ENCODE assay signal across 20 cellular contexts in genomic region chr16:21614896-21615295, GRCh38. TPM values are rescaled to one million over a fixed set of nuclear protein-coding genes. Genes with fewer than 3 reads are reported as not detected.
A peak's percentile ranks its signal among the peaks of the same experiment; 100 is the strongest.
DNase-seq lines count a peak whose midpoint lies in the region; TF ChIP-seq lines count a peak whose summit lies in the region.
"Had no signal": no experiment of that assay in that cellular context is flagged by ENCODE, and none has a peak within 500 bp of the region (broad histone marks: within the 10 kb centered on the region; RNA-seq: fewer than 3 reads in every experiment).

No MANE protein-coding gene starts in this region.

- no peaks in the 10 kb centered on the region for H3K27me3 Mint-ChIP-seq in activated naive CD4-positive, alpha-beta T cell treated with anti-CD3 and anti-CD28 coated beads, Interleukin-2, amount 10 ng/mL, durations not matched to agents 7 days and 5 days
- no peaks in the 10 kb centered on the region; the same call in 1 of the 2 replicates for H3K27me3 Mint-ChIP-seq in HFFc6 (ENCODE audit: insufficient read depth)
- H3K27me3 Mint-ChIP-seq: naive B cell had no signal

- H3K4me3 Mint-ChIP-seq in activated naive CD4-positive, alpha-beta T cell treated with anti-CD3 and anti-CD28 coated beads, Interleukin-2, amount 10 ng/mL, durations not matched to agents 7 days and 5 days: no peak overlapping the region
- no peak overlapping the region for H3K4me3 Mint-ChIP-seq in HFFc6
- H3K4me3 Mint-ChIP-seq: T-helper 2 cell treated with Interferon-gamma antibody and Interleukin-4, amounts not matched to agents 5 μg/mL and 100 μg/mL, for 36 hours had no signal

- CTCF ChIA-PET in activated naive CD4-positive, alpha-beta T cell treated with anti-CD3 and anti-CD28 coated beads, Interleukin-2, amount 10 ng/mL, durations not matched to agents 7 days and 5 days (lab: Charles Lee): no interaction called here

- no peak for DNase-seq in activated naive CD4-positive, alpha-beta T cell treated with anti-CD3 and anti-CD28 coated beads, Interleukin-2, amount 10 ng/mL, durations not matched to agents 7 days and 5 days
- no peak for DNase-seq in activated naive CD4-positive, alpha-beta T cell treated with anti-CD3 and anti-CD28 coated beads, Interleukin-2, amount 50 U/mL, for 16 hours
- DNase-seq in HFFc6 (no peak), choroid plexus epithelial cell (ENCODE audit: low read depth) (no peak), retinal pigment epithelial cell (ENCODE audit: low read depth) (no peak), NCI-H2196 treated with DMSO at 0.1 percent for 48 hours (lab: John Stamatoyannopoulos, UW; ENCODE audit: unreplicated experiment) (no peak), NCI-H2081 (lab: John Stamatoyannopoulos, UW) (no peak), glomerular visceral epithelial cell (ENCODE audit: extremely low spot score) (no peak)
- DNase-seq: activated CD4-positive, CD25-positive, alpha-beta regulatory T cell; activated effector memory CD4-positive, alpha-beta T cell treated with anti-CD3 and anti-CD28 coated beads, Interleukin-2, amount 50 U/mL, for 16 hours; GF-D8; glutamatergic neuron; IMR-90; naive B cell; NCI-H1105 treated with DMSO at 0.1 percent for 48 hours; NCI-H226; SHP77 treated with DMSO at 0.1 percent for 48 hours; stimulated activated naive CD4-positive, alpha-beta T cell treated with Interleukin-2 at 50 U/mL for 16 hours had no signal

- TF ChIP-seq CTCF in HFFc6 (IDR thresholded peaks at IDR 0.05): peak; percentile 51
- TF ChIP-seq CTCF in choroid plexus epithelial cell (conservative IDR thresholded peaks at IDR 0.05; ENCODE audit: low read depth, low read length): peak; percentile 6
- peak; percentile 24 for TF ChIP-seq CTCF in retinal pigment epithelial cell (conservative IDR thresholded peaks at IDR 0.05; ENCODE audit: low read depth, low read length)

- H3K9me3 Mint-ChIP-seq in activated naive CD4-positive, alpha-beta T cell treated with anti-CD3 and anti-CD28 coated beads, Interleukin-2, amount 10 ng/mL, durations not matched to agents 7 days and 5 days: no peaks in the 10 kb centered on the region
- H3K9me3 Mint-ChIP-seq in HFFc6: no peaks in the 10 kb centered on the region
- H3K9me3 Mint-ChIP-seq: naive B cell; T-helper 2 cell treated with Interferon-gamma antibody and Interleukin-4, amounts not matched to agents 5 μg/mL and 100 μg/mL, for 36 hours had no signal

- H3K27ac Mint-ChIP-seq in activated naive CD4-positive, alpha-beta T cell treated with anti-CD3 and anti-CD28 coated beads, Interleukin-2, amount 10 ng/mL, durations not matched to agents 7 days and 5 days: peak overlapping the region; percentile 19
- peak overlapping the region; percentile 19; the same call in 1 of the 2 replicates for H3K27ac Mint-ChIP-seq in HFFc6
- H3K27ac Mint-ChIP-seq: T-helper 2 cell treated with Interferon-gamma antibody and Interleukin-4, amounts not matched to agents 5 μg/mL and 100 μg/mL, for 36 hours had no signal

- peaks cover 59% of the 10 kb centered on the region for H3K4me1 Mint-ChIP-seq in activated naive CD4-positive, alpha-beta T cell treated with anti-CD3 and anti-CD28 coated beads, Interleukin-2, amount 10 ng/mL, durations not matched to agents 7 days and 5 days
- peaks cover 70% of the 10 kb centered on the region for H3K4me1 Mint-ChIP-seq in HFFc6 (ENCODE audit: low read depth)

- H3K4me3 ChIP-seq in choroid plexus epithelial cell (ENCODE audit: low read depth, low read length): no peak overlapping the region
- no peak overlapping the region for H3K4me3 ChIP-seq in retinal pigment epithelial cell (ENCODE audit: low read length)
- H3K4me3 ChIP-seq: lung had no signal

- H3K36me3 Mint-ChIP-seq in activated naive CD4-positive, alpha-beta T cell treated with anti-CD3 and anti-CD28 coated beads, Interleukin-2, amount 10 ng/mL, durations not matched to agents 7 days and 5 days: peaks cover 34% of the 10 kb centered on the region
- peaks cover 21% of the 10 kb centered on the region for H3K36me3 Mint-ChIP-seq in HFFc6 (ENCODE audit: low read depth)

RNA-seq across cellular contexts. Expression of gene METTL9, which starts 15.5 kb away (rescaled TPM):
- total RNA-seq in HFFc6 (2021; fragmentation: NEBNext Ultra II Directional; extraction: Animal tissue kit (Norgen Biotek cat#: 25700)): 100 to 1,000 TPM; 147 to 176 (median 151) TPM

RNA-seq across cellular contexts. Expression of gene IGSF6, which starts 37.5 kb away (rescaled TPM):
- total RNA-seq in HFFc6 (2021; fragmentation: NEBNext Ultra II Directional; extraction: Animal tissue kit (Norgen Biotek cat#: 25700)): not detected
- total RNA-seq: IMR-90 had no signal

RNA-seq across cellular contexts. Expression of gene OTOA, which starts 48.9 kb away (rescaled TPM):
- not detected for total RNA-seq in HFFc6 (2021; fragmentation: NEBNext Ultra II Directional; extraction: Animal tissue kit (Norgen Biotek cat#: 25700))
- total RNA-seq: IMR-90 had no signal
